ENCODE assay signal across 24 cellular contexts in the genomic region with DNA sequence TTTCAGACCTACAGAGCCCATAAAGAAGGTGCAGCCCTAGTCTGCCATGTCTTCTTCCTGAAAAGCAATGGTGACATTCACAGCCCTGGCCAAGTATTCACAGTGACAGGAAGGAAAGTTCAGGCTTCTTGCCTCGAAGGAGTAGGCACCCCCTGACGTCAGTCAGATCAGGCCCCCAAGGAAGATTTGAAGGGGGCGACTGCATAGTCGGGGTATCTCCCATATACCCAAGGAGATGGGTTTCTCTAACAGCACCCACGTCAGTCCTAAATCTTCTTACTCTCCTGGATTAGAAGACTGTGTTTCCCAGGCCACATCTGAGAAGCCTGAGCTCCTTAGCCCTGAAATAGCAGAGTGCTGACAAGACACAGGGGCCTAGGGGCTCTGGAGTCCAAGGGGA. TPM values are rescaled to one million over a fixed set of nuclear protein-coding genes. Genes with fewer than 3 reads are reported as not detected.
A peak's percentile ranks its signal among the peaks of the same experiment; 100 is the strongest.
DNase-seq lines count a peak whose midpoint lies in the region; TF ChIP-seq lines count a peak whose summit lies in the region.
"Had no signal": no experiment of that assay in that cellular context is flagged by ENCODE, and none has a peak within 500 bp of the region (broad histone marks: within the 10 kb centered on the region; RNA-seq: fewer than 3 reads in every experiment).

A gene with protein sequence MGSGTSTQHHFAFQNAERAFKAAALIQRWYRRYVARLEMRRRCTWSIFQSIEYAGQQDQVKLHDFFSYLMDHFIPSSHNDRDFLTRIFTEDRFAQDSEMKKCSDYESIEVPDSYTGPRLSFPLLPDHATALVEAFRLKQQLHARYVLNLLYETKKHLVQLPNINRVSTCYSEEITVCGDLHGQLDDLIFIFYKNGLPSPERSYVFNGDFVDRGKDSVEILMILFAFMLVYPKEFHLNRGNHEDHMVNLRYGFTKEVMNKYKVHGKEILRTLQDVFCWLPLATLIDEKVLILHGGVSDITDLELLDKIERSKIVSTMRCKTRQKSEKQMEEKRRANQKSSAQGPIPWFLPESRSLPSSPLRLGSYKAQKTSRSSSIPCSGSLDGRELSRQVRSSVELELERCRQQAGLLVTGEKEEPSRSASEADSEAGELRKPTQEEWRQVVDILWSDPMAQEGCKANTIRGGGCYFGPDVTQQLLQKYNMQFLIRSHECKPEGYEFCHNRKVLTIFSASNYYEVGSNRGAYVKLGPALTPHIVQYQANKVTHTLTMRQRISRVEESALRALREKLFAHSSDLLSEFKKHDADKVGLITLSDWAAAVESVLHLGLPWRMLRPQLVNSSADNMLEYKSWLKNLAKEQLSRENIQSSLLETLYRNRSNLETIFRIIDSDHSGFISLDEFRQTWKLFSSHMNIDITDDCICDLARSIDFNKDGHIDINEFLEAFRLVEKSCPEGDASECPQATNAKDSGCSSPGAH (minus strand): TSS at position 101 of the 400 bp plus-strand sequence. CDS start 6,127 bp downstream, outside the sequence.

- H3K36me3 ChIP-seq in BLaER1 (no peaks in the 10 kb centered on the region), WERI-Rb-1 (no peaks in the 10 kb centered on the region), neutrophil (no peaks in the 10 kb centered on the region)
- no peaks in the 10 kb centered on the region for H3K36me3 ChIP-seq in CD4-positive, alpha-beta memory T cell (ENCODE audit: insufficient read depth, low read length)

- peak within 1 kb of the TSS; percentile 8 to 86 (median 68) for H3K4me3 Mint-ChIP-seq in IgD-negative memory B cell
- H3K4me3 Mint-ChIP-seq in CD4-positive, alpha-beta memory T cell: peak within 1 kb of the TSS in 1 of 8 donors; percentile 51
- H3K4me3 Mint-ChIP-seq: CD8-positive, alpha-beta T cell; H9; HFFc6 had no signal

- CTCF ChIA-PET in CD4-positive, alpha-beta memory T cell (lab: Charles Lee; ENCODE audit: partially characterized antibody): interaction anchor here (1.1 to 1.3 kb wide), 2 partner anchors 8 to 92 kb away, joined by 3 read pairs; no protein-coding TSS in a partner anchor

- H3K27me3 ChIP-seq in BLaER1: no peaks in the 10 kb centered on the region
- H3K27me3 ChIP-seq in WERI-Rb-1 (ENCODE audit: insufficient read depth, low read depth, severe bottlenecking): no peaks in the 10 kb centered on the region
- H3K27me3 ChIP-seq in neutrophil: no peaks in the 10 kb centered on the region
- H3K27me3 ChIP-seq in CD4-positive, alpha-beta memory T cell (ENCODE audit: insufficient read depth, low read length): no peaks in the 10 kb centered on the region

- no peak within 1 kb of the TSS for H3K9ac ChIP-seq in BLaER1

- peak within 1 kb of the TSS; percentile 72 for H3K4me2 ChIP-seq in BLaER1
- H3K4me2 ChIP-seq: PC-9 had no signal

- TF ChIP-seq CTCF in WERI-Rb-1 (IDR thresholded peaks at IDR 0.05; ENCODE audit: low read depth, low read length) (no peak), neutrophil (IDR thresholded peaks at IDR 0.05) (no peak)

- DNase-seq in WERI-Rb-1: peak; percentile 46
- DNase-seq in activated gamma-delta T cell (lab: John Stamatoyannopoulos, UW): no peak
- DNase-seq in activated T-cell treated with anti-CD3 and anti-CD28 coated beads, Interleukin-2, amount 50 U/mL, for 48 hours: no peak
- DNase-seq in CD4-positive, alpha-beta memory T cell: no peak
- DNase-seq in Kasumi-1 (lab: John Stamatoyannopoulos, UW): no peak
- DNase-seq: CD8-positive, alpha-beta T cell; DND-41; H9; HFFc6; KBM-7; NCI-H1694; NCI-H2081; NCI-H2171 treated with DMSO at 0.1 percent for 48 hours; NCI-H524 treated with DMSO at 0.1 percent for 48 hours; PC-9; RPMI8226; SHP77; SW 1271; T-helper 2 cell had no signal

- H3K27ac Mint-ChIP-seq in IgD-negative memory B cell: peak within 1 kb of the TSS; percentile 36 to 95 (median 90)
- no peak within 1 kb of the TSS for H3K27ac Mint-ChIP-seq in CD4-positive, alpha-beta memory T cell
- H3K27ac Mint-ChIP-seq: CD8-positive, alpha-beta T cell; H9; HFFc6 had no signal

- H3K4me1 Mint-ChIP-seq in IgD-negative memory B cell: peaks cover 11 to 18% (median 15%) of the 10 kb centered on the region in 3 donors
- H3K4me1 Mint-ChIP-seq in CD4-positive, alpha-beta memory T cell: peaks cover 0 to 1% (median 0%) of the 10 kb centered on the region in 4 donors

- no peaks in the 10 kb centered on the region for H3K9me3 Mint-ChIP-seq in IgD-negative memory B cell
- no peaks in the 10 kb centered on the region for H3K9me3 Mint-ChIP-seq in CD4-positive, alpha-beta memory T cell
- H3K9me3 Mint-ChIP-seq: CD8-positive, alpha-beta T cell; HFFc6 had no signal

- no peaks in the 10 kb centered on the region for H3K36me3 Mint-ChIP-seq in IgD-negative memory B cell
- H3K36me3 Mint-ChIP-seq in CD4-positive, alpha-beta memory T cell: no peaks in the 10 kb centered on the region
- H3K36me3 Mint-ChIP-seq: CD8-positive, alpha-beta T cell had no signal

- H4K20me1 ChIP-seq in BLaER1: no peaks in the 10 kb centered on the region

- H3K27me3 Mint-ChIP-seq in IgD-negative memory B cell: no peaks in the 10 kb centered on the region
- H3K27me3 Mint-ChIP-seq in CD4-positive, alpha-beta memory T cell: no peaks in the 10 kb centered on the region

- H3K4me3 ChIP-seq in BLaER1 (no peak within 1 kb of the TSS), WERI-Rb-1 (ENCODE audit: low read depth, low read length) (peak within 1 kb of the TSS; percentile 12; the same call in 1 of the 2 replicates), neutrophil (ENCODE audit: low read depth in 1 of 2, low read length in 1 of 2) (no peak within 1 kb of the TSS)
- H3K4me3 ChIP-seq in CD4-positive, alpha-beta memory T cell (ENCODE audit: low read length in 2 of 2): no peak within 1 kb of the TSS
- H3K4me3 ChIP-seq: PC-9 had no signal

- H3K27ac ChIP-seq in BLaER1 (peak within 1 kb of the TSS; percentile 31; the same call in 1 of the 2 replicates), WERI-Rb-1 (peak within 1 kb of the TSS; percentile 53; the same call in 1 of the 2 replicates), neutrophil (peak within 1 kb of the TSS; percentile 84)
- H3K27ac ChIP-seq in CD4-positive, alpha-beta memory T cell (ENCODE audit: low read depth, low read length): no peak within 1 kb of the TSS
- H3K27ac ChIP-seq: PC-9 had no signal

- H3K4me1 ChIP-seq in BLaER1 (peaks cover 28% of the 10 kb centered on the region), neutrophil (ENCODE audit: control insufficient read depth in 1 of 2, insufficient read depth in 1 of 2, low read depth in 1 of 2, low read length in 1 of 2) (peaks cover 8 to 12% of the 10 kb centered on the region in 2 experiments)
- no peaks in the 10 kb centered on the region for H3K4me1 ChIP-seq in CD4-positive, alpha-beta memory T cell (ENCODE audit: insufficient read depth, low read length)

- POLR2A ChIA-PET in CD4-positive, alpha-beta memory T cell (lab: Charles Lee; ENCODE audit: partially characterized antibody): no interaction called here

- intact Hi-C loops in CD4-positive, alpha-beta memory T cell (cut with micrococcal nuclease): no loop called here

- H3K9me3 ChIP-seq in BLaER1 (peaks cover 11% of the 10 kb centered on the region; the same call in 1 of the 2 replicates), WERI-Rb-1 (ENCODE audit: severe bottlenecking) (no peaks in the 10 kb centered on the region), neutrophil (no peaks in the 10 kb centered on the region)
- no peaks in the 10 kb centered on the region for H3K9me3 ChIP-seq in CD4-positive, alpha-beta memory T cell (ENCODE audit: control insufficient read depth in 1 of 2, low read length in 2 of 2)

RNA-seq across cellular contexts. Expression of the gene that starts here (rescaled TPM):
- not detected for polyA plus RNA-seq in IgD-negative memory B cell
- total RNA-seq in CD4-positive, alpha-beta memory T cell: under 1 TPM; 0.36 to 0.41 TPM
- not detected for polyA plus RNA-seq in CD4-positive, alpha-beta memory T cell
- total RNA-seq: A172, G401, H9, HFFc6, PC-9 had no signal

Comparison
In these comparisons a context has a peak if more than half of its experiments do, and no peak if none do; other contexts are left out.
1. H3K27ac Mint-ChIP-seq: peak in IgD-negative memory B cell (3 of 3); none in CD4-positive, alpha-beta memory T cell (0 of 7).